In genomic region chr13:27208514-27208913, GRCh38 we compare ENCODE assay signal across 34 cellular contexts.
"Had no signal": no experiment of that assay in that cellular context is flagged by ENCODE, and none has a peak within 500 bp of the region (broad histone marks: within the 10 kb centered on the region; RNA-seq: fewer than 3 reads in every experiment).

No MANE protein-coding gene starts in this region.

- H3K4me3 ChIP-seq: MG63 had no signal

- H3K36me3 ChIP-seq: MG63 had no signal

- DNase-seq: Karpas-422, Kasumi-1, MG63, MM.1S, MV-4-11, NCI-H1048, NCI-H1092, NCI-H1092 treated with DMSO at 0.1 percent for 48 hours, NCI-H1105, NCI-H1105 treated with DMSO at 0.1 percent for 48 hours, NCI-H1417, NCI-H1417 treated with DMSO at 0.1 percent for 48 hours, NCI-H1436, NCI-H1436 treated with DMSO at 0.1 percent for 48 hours, NCI-H146, NCI-H1694, NCI-H1694 treated with DMSO at 0.1 percent for 48 hours, NCI-H187, NCI-H187 treated with DMSO at 0.1 percent for 48 hours, NCI-H1930, NCI-H2029, NCI-H2029 treated with DMSO at 0.1 percent for 48 hours, NCI-H2081, NCI-H2081 treated with DMSO at 0.1 percent for 48 hours, NCI-H2107, NCI-H2171, NCI-H2171 treated with DMSO at 0.1 percent for 48 hours, NCI-H2227 treated with DMSO at 0.1 percent for 48 hours, NCI-H226, NCI-H345, NCI-H446, NCI-H446 treated with DMSO at 0.1 percent for 48 hours, NCI-H510A, NCI-H510A treated with DMSO at 0.1 percent for 48 hours had no signal

- H3K9me3 ChIP-seq: MG63 had no signal
